ENCODE assay signal across 19 cellular contexts in genomic region chr2:19785867-19786266, GRCh38.
A peak's percentile ranks its signal among the peaks of the same experiment; 100 is the strongest.
DNase-seq lines count a peak whose midpoint lies in the region; ATAC-seq, FAIRE-seq and TF ChIP-seq lines count a peak whose summit lies in the region.
"Had no signal": no experiment of that assay in that cellular context is flagged by ENCODE, and none has a peak within 500 bp of the region (broad histone marks: within the 10 kb centered on the region; RNA-seq: fewer than 3 reads in every experiment).

No MANE protein-coding gene starts in this region.

- no peak for DNase-seq in CD8-positive, alpha-beta memory T cell
- DNase-seq in RWPE2 (ENCODE audit: low spot score), result no peak
- DNase-seq in fibroblast of lung (ENCODE audit: low read depth in 2 of 2), result no peak
- no peak for DNase-seq in iPS-NIHi7 (ENCODE audit: extremely low spot score)
- DNase-seq in suprapubic skin (ENCODE audit: low spot score in 2 of 2), result no peak
- no peak for DNase-seq in kidney
- DNase-seq: activated CD4-positive, CD25-positive, alpha-beta regulatory T cell; activated CD8-positive, alpha-beta T cell treated with anti-CD3 and anti-CD28 coated beads for 36 hours; activated naive CD4-positive, alpha-beta T cell; activated T-cell treated with anti-CD3 and anti-CD28 coated beads, Interleukin-2, amount 50 U/mL, for 1 hour; amniotic stem cell; cerebellar nuclear complex; effector memory CD4-positive, alpha-beta T cell; NCI-H187 treated with DMSO at 0.1 percent for 48 hours; Peyer's patch; stimulated activated CD4-positive, alpha-beta T cell treated with anti-CD3 and anti-CD28 coated beads, Interleukin-15, amount 100 ng/mL, for 24 hours had no signal

- TF ChIP-seq POLR2A in suprapubic skin (IDR thresholded peaks at IDR 0.05), result no peak

- no peak for FAIRE-seq in kidney (lab: Jason Lieb, UNC)
- FAIRE-seq: H1 had no signal

- no peaks in the 10 kb centered on the region for H3K9me3 Mint-ChIP-seq in CD8-positive, alpha-beta memory T cell
- H3K9me3 Mint-ChIP-seq: activated CD8-positive, alpha-beta T cell treated with anti-CD3 and anti-CD28 coated beads for 36 hours had no signal

- no peaks in the 10 kb centered on the region for H3K9me3 ChIP-seq in CD8-positive, alpha-beta memory T cell (ENCODE audit: low read length)
- no peaks in the 10 kb centered on the region for H3K9me3 ChIP-seq in RWPE2 (ENCODE audit: severe bottlenecking)
- no peaks in the 10 kb centered on the region for H3K9me3 ChIP-seq in fibroblast of lung (ENCODE audit: control insufficient read depth, insufficient read depth, low read depth, low read length)
- no peaks in the 10 kb centered on the region for H3K9me3 ChIP-seq in skeletal muscle satellite cell (replicated peaks; ENCODE audit: low read length)
- H3K9me3 ChIP-seq in suprapubic skin, result no peaks in the 10 kb centered on the region
- no peaks in the 10 kb centered on the region for H3K9me3 ChIP-seq in kidney (ENCODE audit: control insufficient read depth in 1 of 2, low read length in 2 of 2)
- H3K9me3 ChIP-seq: neutrophil, Peyer's patch had no signal

- 94% methylated on average over 4 of the region's 4 CpGs for WGBS in suprapubic skin

- H3K27ac Mint-ChIP-seq in CD8-positive, alpha-beta memory T cell, result no peak overlapping the region
- H3K27ac Mint-ChIP-seq: activated CD8-positive, alpha-beta T cell treated with anti-CD3 and anti-CD28 coated beads for 36 hours had no signal

- no peaks in the 10 kb centered on the region for H3K27me3 ChIP-seq in CD8-positive, alpha-beta memory T cell (ENCODE audit: insufficient read depth, low read length, poor library complexity, severe bottlenecking)
- H3K27me3 ChIP-seq in RWPE2 (ENCODE audit: insufficient read depth, poor library complexity, severe bottlenecking), result no peaks in the 10 kb centered on the region
- H3K27me3 ChIP-seq in fibroblast of lung (ENCODE audit: control insufficient read depth, insufficient read depth, low read length), result no peaks in the 10 kb centered on the region
- no peaks in the 10 kb centered on the region for H3K27me3 ChIP-seq in skeletal muscle satellite cell (ENCODE audit: control insufficient read depth, insufficient read depth, low read length)
- H3K27me3 ChIP-seq in suprapubic skin, result no peaks in the 10 kb centered on the region
- H3K27me3 ChIP-seq: neutrophil, Peyer's patch had no signal

- peaks cover 5 to 8% of the 10 kb centered on the region in 2 donors for H3K27me3 Mint-ChIP-seq in CD8-positive, alpha-beta memory T cell

- H2AFZ ChIP-seq in fibroblast of lung (ENCODE audit: low read length), result no peak overlapping the region

- H3K4me3 ChIP-seq in CD8-positive, alpha-beta memory T cell (ENCODE audit: low read length), result no peak overlapping the region
- H3K4me3 ChIP-seq in RWPE2 (ENCODE audit: severe bottlenecking) (no peak overlapping the region), fibroblast of lung (replicated peaks in 1 of 4; ENCODE audit: control extremely low read depth in 1 of 4, insufficient read depth in 1 of 4, low read depth in 3 of 4, low read length in 4 of 4) (no peak overlapping the region), skeletal muscle satellite cell (ENCODE audit: low read length) (no peak overlapping the region), suprapubic skin (no peak overlapping the region), kidney (ENCODE audit: low read length in 2 of 2) (no peak overlapping the region)
- H3K4me3 ChIP-seq: Peyer's patch had no signal

- no peak overlapping the region for H3K4me3 Mint-ChIP-seq in CD8-positive, alpha-beta memory T cell
- H3K4me3 Mint-ChIP-seq: activated CD8-positive, alpha-beta T cell treated with anti-CD3 and anti-CD28 coated beads for 36 hours had no signal

- intact Hi-C loops in kidney (cut with DNase I), result no loop called here

- H3K79me2 ChIP-seq in fibroblast of lung (ENCODE audit: control insufficient read depth, insufficient read depth, low read length), result no peaks in the 10 kb centered on the region

- H3K4me1 ChIP-seq in CD8-positive, alpha-beta memory T cell (ENCODE audit: insufficient read depth, low read length), result no peaks in the 10 kb centered on the region
- peaks cover 21% of the 10 kb centered on the region for H3K4me1 ChIP-seq in RWPE2 (ENCODE audit: insufficient read depth, poor library complexity, severe bottlenecking)
- peaks cover 7% of the 10 kb centered on the region for H3K4me1 ChIP-seq in fibroblast of lung (ENCODE audit: control insufficient read depth, extremely low read depth, insufficient read depth, low read length)
- H3K4me1 ChIP-seq in skeletal muscle satellite cell (ENCODE audit: control insufficient read depth, insufficient read depth, low read length), result peaks cover 29% of the 10 kb centered on the region
- H3K4me1 ChIP-seq in suprapubic skin, result no peaks in the 10 kb centered on the region
- peaks cover 0 to 9% of the 10 kb centered on the region in 2 donors for H3K4me1 ChIP-seq in kidney (ENCODE audit: control insufficient read depth in 1 of 2, insufficient read depth in 1 of 2, low read depth in 1 of 2, low read length in 2 of 2)
- H3K4me1 ChIP-seq: Peyer's patch had no signal

- peak; percentile 11; the same call in 1 of the 3 replicates for ATAC-seq in RWPE2 (ENCODE audit: low read depth)
- ATAC-seq: activated CD8-positive, alpha-beta T cell treated with anti-CD3 and anti-CD28 coated beads for 36 hours had no signal

- TF ChIP-seq CTCF in RWPE2 (IDR thresholded peaks at IDR 0.05; ENCODE audit: poor library complexity, severe bottlenecking) (no peak), fibroblast of lung (conservative IDR thresholded peaks at IDR 0.05 in 1 of 2, IDR thresholded peaks at IDR 0.05 in 1 of 2; ENCODE audit: low read depth in 1 of 2, low read length in 2 of 2) (no peak), suprapubic skin (IDR thresholded peaks at IDR 0.05) (no peak), kidney (IDR thresholded peaks at IDR 0.05; ENCODE audit: borderline replicate concordance, extremely low read depth, insufficient read depth) (no peak)

- no peaks in the 10 kb centered on the region for H3K36me3 Mint-ChIP-seq in CD8-positive, alpha-beta memory T cell

- H3K9ac ChIP-seq in fibroblast of lung (ENCODE audit: insufficient read depth, low read length) (no peak overlapping the region), skeletal muscle satellite cell (ENCODE audit: low read depth, low read length) (peak overlapping the region; percentile 30), kidney (ENCODE audit: low read length in 2 of 2) (no peak overlapping the region)

- POLR2A ChIA-PET in CD8-positive, alpha-beta memory T cell (lab: Charles Lee), result no interaction called here

- H3K4me1 Mint-ChIP-seq in CD8-positive, alpha-beta memory T cell, result no peaks in the 10 kb centered on the region

- TF ChIP-seq EP300 in suprapubic skin (IDR thresholded peaks at IDR 0.05), result no peak

- CTCF ChIA-PET in CD8-positive, alpha-beta memory T cell (lab: Charles Lee), result no interaction called here

- H3K36me3 ChIP-seq in CD8-positive, alpha-beta memory T cell (ENCODE audit: insufficient read depth, low read length), result no peaks in the 10 kb centered on the region
- no peaks in the 10 kb centered on the region for H3K36me3 ChIP-seq in RWPE2 (ENCODE audit: low read depth)
- H3K36me3 ChIP-seq in fibroblast of lung (ENCODE audit: control insufficient read depth, insufficient read depth, low read length), result no peaks in the 10 kb centered on the region
- H3K36me3 ChIP-seq in skeletal muscle satellite cell (ENCODE audit: insufficient read depth, low read length), result no peaks in the 10 kb centered on the region
- no peaks in the 10 kb centered on the region for H3K36me3 ChIP-seq in suprapubic skin
- H3K36me3 ChIP-seq in kidney (ENCODE audit: control insufficient read depth in 1 of 2, insufficient read depth in 2 of 2, low read length in 2 of 2), result no peaks in the 10 kb centered on the region
- H3K36me3 ChIP-seq: neutrophil, Peyer's patch had no signal

- no peaks in the 10 kb centered on the region for H4K20me1 ChIP-seq in fibroblast of lung (ENCODE audit: control insufficient read depth, extremely low read depth, insufficient read depth, low read length)

- H3K4me2 ChIP-seq in fibroblast of lung (ENCODE audit: extremely low read depth, insufficient read depth, low read length), result no peak overlapping the region
- no peak overlapping the region for H3K4me2 ChIP-seq in skeletal muscle satellite cell (ENCODE audit: low read length)

- peak overlapping the region; percentile 55 for H3K27ac ChIP-seq in CD8-positive, alpha-beta memory T cell (ENCODE audit: low read depth, low read length)
- peak overlapping the region; percentile 37 for H3K27ac ChIP-seq in RWPE2 (ENCODE audit: poor library complexity, severe bottlenecking)
- peak overlapping the region; percentile 59 for H3K27ac ChIP-seq in fibroblast of lung (ENCODE audit: insufficient read depth, low read length)
- H3K27ac ChIP-seq in suprapubic skin, result no peak overlapping the region
- peak overlapping the region in 1 of 2 donors; percentile 78 for H3K27ac ChIP-seq in kidney (ENCODE audit: low read depth in 2 of 2, low read length in 2 of 2)
- H3K27ac ChIP-seq: neutrophil, Peyer's patch had no signal
